Comparison of ENCODE assay signal across 16 cellular contexts in genomic region chr5:156396063-156396829, GRCh38.
A peak's percentile ranks its signal among the peaks of the same experiment; 100 is the strongest.
DNase-seq lines count a peak whose midpoint lies in the region; ATAC-seq and TF ChIP-seq lines count a peak whose summit lies in the region.
"Had no signal": no experiment of that assay in that cellular context is flagged by ENCODE, and none has a peak within 500 bp of the region (broad histone marks: within the 10 kb centered on the region; RNA-seq: fewer than 3 reads in every experiment).

No MANE protein-coding gene starts in this region.

- CTCF ChIA-PET in activated CD8-positive, alpha-beta T cell treated with anti-CD3 and anti-CD28 coated beads for 36 hours (lab: Charles Lee): no interaction called here
- CTCF ChIA-PET in activated CD8-positive, alpha-beta T cell treated with anti-CD3 and anti-CD28 coated beads, Interleukin-2, amount 10 ng/mL, durations not matched to agents 7 days and 5 days (lab: Charles Lee): no interaction called here

- H3K9me3 Mint-ChIP-seq in memory B cell (no peaks in the 10 kb centered on the region), type B pancreatic cell (peaks cover 6% of the 10 kb centered on the region)
- H3K9me3 Mint-ChIP-seq in activated CD8-positive, alpha-beta T cell treated with anti-CD3 and anti-CD28 coated beads for 36 hours: no peaks in the 10 kb centered on the region
- H3K9me3 Mint-ChIP-seq in activated CD8-positive, alpha-beta T cell treated with anti-CD3 and anti-CD28 coated beads, Interleukin-2, amount 10 ng/mL, durations not matched to agents 7 days and 5 days (ENCODE audit: insufficient read depth): no peaks in the 10 kb centered on the region
- H3K9me3 Mint-ChIP-seq: CD4-positive, alpha-beta T cell; dendritic cell treated with granulocyte-macrophage colony-stimulating factor and Interleukin-4, amounts not matched to agents 40 ng/mL and 50 ng/mL, for 4 days had no signal

- H3K4me1 Mint-ChIP-seq in memory B cell: peaks cover 3% of the 10 kb centered on the region
- no peaks in the 10 kb centered on the region for H3K4me1 Mint-ChIP-seq in activated CD8-positive, alpha-beta T cell treated with anti-CD3 and anti-CD28 coated beads for 36 hours (ENCODE audit: low read depth)
- H3K4me1 Mint-ChIP-seq in type B pancreatic cell (ENCODE audit: unreplicated experiment): peaks cover 10% of the 10 kb centered on the region
- no peaks in the 10 kb centered on the region for H3K4me1 Mint-ChIP-seq in activated CD8-positive, alpha-beta T cell treated with anti-CD3 and anti-CD28 coated beads, Interleukin-2, amount 10 ng/mL, durations not matched to agents 7 days and 5 days (ENCODE audit: low read depth)

- no peaks in the 10 kb centered on the region for H3K9me3 ChIP-seq in thoracic aorta
- H3K9me3 ChIP-seq: ascending aorta, Peyer's patch had no signal

- ATAC-seq in memory B cell (ENCODE audit: low read depth) (no peak), thoracic aorta (ENCODE audit: insufficient number of reproducible peaks, low FRiP score, low read depth) (no peak)
- ATAC-seq in activated CD8-positive, alpha-beta T cell treated with anti-CD3 and anti-CD28 coated beads for 36 hours: no peak
- ATAC-seq in activated CD8-positive, alpha-beta T cell treated with anti-CD3 and anti-CD28 coated beads, Interleukin-2, amount 10 ng/mL, durations not matched to agents 7 days and 5 days: no peak

- peaks cover 16 to 23% of the 10 kb centered on the region in 2 donors for H3K4me1 ChIP-seq in thoracic aorta (ENCODE audit: control insufficient read depth in 1 of 2, low read depth in 2 of 2)
- H3K4me1 ChIP-seq: Peyer's patch had no signal

- H3K27ac Mint-ChIP-seq in memory B cell (peak overlapping the region; percentile 46), type B pancreatic cell (no peak overlapping the region)
- no peak overlapping the region for H3K27ac Mint-ChIP-seq in activated CD8-positive, alpha-beta T cell treated with anti-CD3 and anti-CD28 coated beads for 36 hours
- no peak overlapping the region for H3K27ac Mint-ChIP-seq in activated CD8-positive, alpha-beta T cell treated with anti-CD3 and anti-CD28 coated beads, Interleukin-2, amount 10 ng/mL, durations not matched to agents 7 days and 5 days
- H3K27ac Mint-ChIP-seq: CD4-positive, alpha-beta T cell; dendritic cell treated with granulocyte-macrophage colony-stimulating factor and Interleukin-4, amounts not matched to agents 40 ng/mL and 50 ng/mL, for 4 days had no signal

- H3K27me3 Mint-ChIP-seq in memory B cell (peaks cover 10% of the 10 kb centered on the region), type B pancreatic cell (no peaks in the 10 kb centered on the region)
- H3K27me3 Mint-ChIP-seq in activated CD8-positive, alpha-beta T cell treated with anti-CD3 and anti-CD28 coated beads for 36 hours: peaks cover 8% of the 10 kb centered on the region
- no peaks in the 10 kb centered on the region for H3K27me3 Mint-ChIP-seq in activated CD8-positive, alpha-beta T cell treated with anti-CD3 and anti-CD28 coated beads, Interleukin-2, amount 10 ng/mL, durations not matched to agents 7 days and 5 days (ENCODE audit: low read depth)
- H3K27me3 Mint-ChIP-seq: dendritic cell treated with granulocyte-macrophage colony-stimulating factor and Interleukin-4, amounts not matched to agents 40 ng/mL and 50 ng/mL, for 4 days had no signal

- H3K27me3 ChIP-seq in thoracic aorta (replicated peaks; ENCODE audit: insufficient read depth): no peaks in the 10 kb centered on the region
- H3K27me3 ChIP-seq: ascending aorta, Peyer's patch had no signal

- DNase-seq in LHCN-M2 (ENCODE audit: low read depth) (peak; percentile 72), fibroblast of mammary gland (ENCODE audit: low read depth) (peak; percentile 59), memory B cell (ENCODE audit: low spot score in 2 of 2) (no peak), thoracic aorta (ENCODE audit: low spot score) (no peak), type B pancreatic cell (ENCODE audit: extremely low spot score, unreplicated experiment) (no peak)
- DNase-seq in activated CD8-positive, alpha-beta T cell treated with anti-CD3 and anti-CD28 coated beads for 36 hours: no peak
- DNase-seq in activated CD8-positive, alpha-beta T cell treated with anti-CD3 and anti-CD28 coated beads, Interleukin-2, amount 10 ng/mL, durations not matched to agents 7 days and 5 days: no peak
- DNase-seq: activated gamma-delta T cell; CD4-positive, alpha-beta T cell; NCI-H1436 treated with DMSO at 0.1 percent for 48 hours; NCI-H526; occipital lobe; Peyer's patch had no signal

- H3K36me3 Mint-ChIP-seq in memory B cell (no peaks in the 10 kb centered on the region), type B pancreatic cell (no peaks in the 10 kb centered on the region)
- no peaks in the 10 kb centered on the region for H3K36me3 Mint-ChIP-seq in activated CD8-positive, alpha-beta T cell treated with anti-CD3 and anti-CD28 coated beads for 36 hours (ENCODE audit: low read depth)
- H3K36me3 Mint-ChIP-seq in activated CD8-positive, alpha-beta T cell treated with anti-CD3 and anti-CD28 coated beads, Interleukin-2, amount 10 ng/mL, durations not matched to agents 7 days and 5 days (ENCODE audit: low read depth): no peaks in the 10 kb centered on the region

- H3K4me3 ChIP-seq in fibroblast of mammary gland (ENCODE audit: control insufficient read depth, low read depth, low read length) (no peak overlapping the region), thoracic aorta (peak overlapping the region; percentile 8)
- H3K4me3 ChIP-seq: ascending aorta, Peyer's patch had no signal

- no peak overlapping the region for H3K4me3 Mint-ChIP-seq in memory B cell
- no peak overlapping the region for H3K4me3 Mint-ChIP-seq in activated CD8-positive, alpha-beta T cell treated with anti-CD3 and anti-CD28 coated beads for 36 hours
- no peak overlapping the region for H3K4me3 Mint-ChIP-seq in type B pancreatic cell
- no peak overlapping the region for H3K4me3 Mint-ChIP-seq in activated CD8-positive, alpha-beta T cell treated with anti-CD3 and anti-CD28 coated beads, Interleukin-2, amount 10 ng/mL, durations not matched to agents 7 days and 5 days
- H3K4me3 Mint-ChIP-seq: CD4-positive, alpha-beta T cell; dendritic cell treated with granulocyte-macrophage colony-stimulating factor and Interleukin-4, amounts not matched to agents 40 ng/mL and 50 ng/mL, for 4 days had no signal

- H3K27ac ChIP-seq in thoracic aorta: no peak overlapping the region
- H3K27ac ChIP-seq: ascending aorta, KMS-11 had no signal

- no peak for TF ChIP-seq CTCF in fibroblast of mammary gland (conservative IDR thresholded peaks at IDR 0.05; ENCODE audit: control insufficient read depth, insufficient read depth, low read depth, low read length)
- TF ChIP-seq CTCF in thoracic aorta (IDR thresholded peaks at IDR 0.05): no peak
- TF ChIP-seq CTCF in activated CD8-positive, alpha-beta T cell treated with anti-CD3 and anti-CD28 coated beads for 36 hours (IDR thresholded peaks at IDR 0.05): no peak
- no peak for TF ChIP-seq CTCF in type B pancreatic cell (conservative IDR thresholded peaks at IDR 0.05)

- POLR2A ChIA-PET in activated CD8-positive, alpha-beta T cell treated with anti-CD3 and anti-CD28 coated beads for 36 hours (lab: Charles Lee): no interaction called here
- POLR2A ChIA-PET in activated CD8-positive, alpha-beta T cell treated with anti-CD3 and anti-CD28 coated beads, Interleukin-2, amount 10 ng/mL, durations not matched to agents 7 days and 5 days (lab: Charles Lee): no interaction called here

- intact Hi-C loops in activated CD8-positive, alpha-beta T cell treated with anti-CD3 and anti-CD28 coated beads for 36 hours (cut with micrococcal nuclease): no loop called here

- no peaks in the 10 kb centered on the region for H3K36me3 ChIP-seq in thoracic aorta
- H3K36me3 ChIP-seq: ascending aorta, Peyer's patch had no signal

Comparison
In these comparisons a context has a peak if more than half of its experiments do, and no peak if none do; other contexts are left out.
1. DNase-seq: peak in LHCN-M2 (single experiment) and fibroblast of mammary gland (single experiment); none in memory B cell (0 of 2), thoracic aorta (single experiment), activated CD8-positive, alpha-beta T cell treated with anti-CD3 and anti-CD28 coated beads for 36 hours (single experiment), type B pancreatic cell (single experiment) and activated CD8-positive, alpha-beta T cell treated with anti-CD3 and anti-CD28 coated beads, Interleukin-2, amount 10 ng/mL, durations not matched to agents 7 days and 5 days (single experiment).